29 cellular contexts compared by ENCODE assay signal in genomic region chrX:112148397-112148796, GRCh38.
"Had no signal": no experiment of that assay in that cellular context is flagged by ENCODE, and none has a peak within 500 bp of the region (broad histone marks: within the 10 kb centered on the region; RNA-seq: fewer than 3 reads in every experiment).

No MANE protein-coding gene starts in this region.

- DNase-seq: colonic mucosa; cortex of kidney; dermis blood vessel endothelial cell; dorsolateral prefrontal cortex; effector CD4-positive, alpha-beta T cell; effector CD8-positive, alpha-beta T cell; effector memory CD4-positive, alpha-beta T cell; effector memory CD8-positive, alpha-beta T cell; endodermal cell; erythroblast; esophagus squamous epithelium; foreskin fibroblast; foreskin melanocyte; gastrocnemius medialis; glutamatergic neuron; head of caudate nucleus; heart left ventricle; heart right ventricle had no signal

- H3K4me1 ChIP-seq: colonic mucosa, esophagus muscularis mucosa, esophagus squamous epithelium, foreskin keratinocyte, gastrocnemius medialis, gastroesophageal sphincter, heart left ventricle, heart right ventricle had no signal

- H3K27ac Mint-ChIP-seq: dendritic cell treated with granulocyte-macrophage colony-stimulating factor and Interleukin-4, amounts not matched to agents 40 ng/mL and 50 ng/mL, for 4 days; effector memory CD8-positive, alpha-beta T cell; endodermal cell had no signal

- FAIRE-seq: colon, endometrium, endothelial cell of umbilical vein, frontal cortex had no signal

- H3K4me3 ChIP-seq: colonic mucosa, coronary artery, dorsolateral prefrontal cortex, esophagus muscularis mucosa, esophagus squamous epithelium, gastrocnemius medialis, gastroesophageal sphincter, heart left ventricle, heart right ventricle had no signal

- H3K27ac ChIP-seq: colonic mucosa, coronary artery, dorsolateral prefrontal cortex, epithelial cell of prostate, esophagus muscularis mucosa, esophagus squamous epithelium, foreskin keratinocyte, gastrocnemius medialis, gastroesophageal sphincter, heart left ventricle, heart right ventricle had no signal

- H3K9me3 Mint-ChIP-seq: dendritic cell treated with granulocyte-macrophage colony-stimulating factor and Interleukin-4, amounts not matched to agents 40 ng/mL and 50 ng/mL, for 4 days; effector memory CD8-positive, alpha-beta T cell; endodermal cell had no signal

- H3K27me3 Mint-ChIP-seq: effector memory CD8-positive, alpha-beta T cell had no signal

- H3K4me3 Mint-ChIP-seq: dendritic cell treated with granulocyte-macrophage colony-stimulating factor and Interleukin-4, amounts not matched to agents 40 ng/mL and 50 ng/mL, for 4 days; effector memory CD8-positive, alpha-beta T cell; endodermal cell had no signal

- H3K36me3 ChIP-seq: colonic mucosa, esophagus muscularis mucosa, esophagus squamous epithelium, gastrocnemius medialis, gastroesophageal sphincter, heart left ventricle, heart right ventricle had no signal

- H3K9me3 ChIP-seq: colonic mucosa, esophagus muscularis mucosa, esophagus squamous epithelium, gastrocnemius medialis, gastroesophageal sphincter had no signal

- ATAC-seq: effector memory CD8-positive, alpha-beta T cell; esophagus mucosa; foreskin keratinocyte; gastrocnemius medialis; gastroesophageal sphincter; heart left ventricle; heart right ventricle had no signal

- H3K27me3 ChIP-seq: esophagus muscularis mucosa, esophagus squamous epithelium, foreskin keratinocyte, gastroesophageal sphincter had no signal
